Comparison of ENCODE assay signal across 31 cellular contexts in the genomic region with DNA sequence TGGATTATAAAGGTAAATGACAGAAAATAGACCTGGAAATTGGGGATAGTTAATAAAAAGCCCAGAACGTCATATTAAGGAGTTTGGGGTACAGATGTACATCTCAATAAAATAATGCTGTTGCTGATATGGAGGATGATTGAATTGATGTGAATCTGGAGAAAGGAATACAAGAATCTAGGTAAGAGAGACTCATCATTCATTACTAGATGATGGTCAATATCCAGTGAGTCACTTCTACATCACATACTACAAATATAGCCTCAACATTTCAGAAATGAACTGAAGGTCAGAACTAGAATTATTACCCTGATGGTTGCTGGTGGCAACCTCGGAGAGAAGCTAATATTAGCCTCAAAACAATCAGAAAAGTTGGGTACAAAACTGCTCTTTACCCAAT. TPM values are rescaled to one million over a fixed set of nuclear protein-coding genes. Genes with fewer than 3 reads are reported as not detected.
"Had no signal": no experiment of that assay in that cellular context is flagged by ENCODE, and none has a peak within 500 bp of the region (broad histone marks: within the 10 kb centered on the region; RNA-seq: fewer than 3 reads in every experiment).

No MANE protein-coding gene starts in this region.

- H3K4me3 ChIP-seq: ovary, psoas muscle, right lobe of liver, sigmoid colon, suprapubic skin, testis, tibial artery, transverse colon, upper lobe of right lung, uterus had no signal

- FAIRE-seq: small intestine had no signal

- H3K4me1 Mint-ChIP-seq: naive thymus-derived CD8-positive, alpha-beta T cell; neural crest cell; stimulated activated memory B cell treated with anti-CD40 and anti-IgM and Interleukin-4, amounts not matched to agents 10 μg/mL and 1 μg/mL and 100 μg/mL, for 72 hours; stimulated activated naive CD8-positive, alpha-beta T cell treated with anti-CD3 and anti-CD28 coated beads, Interleukin-15, amount 100 ng/mL, for 72 hours had no signal

- H3K36me3 ChIP-seq: neutrophil, ovary, right lobe of liver, sigmoid colon, suprapubic skin, tibial artery, transverse colon, upper lobe of right lung, uterus had no signal

- H3K9ac ChIP-seq: parathyroid adenoma had no signal

- H3K4me3 Mint-ChIP-seq: naive thymus-derived CD8-positive, alpha-beta T cell; natural killer cell treated with Interleukin-12 subunit alpha and Interleukin-12 subunit beta and Interleukin-15 and Interleukin-18, amount 100 ng/mL, for 72 hours; nephron progenitor cell; neural crest cell; stimulated activated memory B cell treated with anti-CD40 and anti-IgM and Interleukin-4, amounts not matched to agents 10 μg/mL and 1 μg/mL and 100 μg/mL, for 72 hours; stimulated activated naive CD8-positive, alpha-beta T cell treated with anti-CD3 and anti-CD28 coated beads, Interleukin-15, amount 100 ng/mL, for 72 hours; type B pancreatic cell had no signal

- H3K27ac ChIP-seq: neutrophil, ovary, parathyroid adenoma, psoas muscle, right lobe of liver, sigmoid colon, suprapubic skin, testis, tibial artery, transverse colon, upper lobe of right lung, uterus had no signal

- H3K4me1 ChIP-seq: parathyroid adenoma, psoas muscle, right lobe of liver, sigmoid colon, tibial artery, upper lobe of right lung, uterus had no signal

- H3K36me3 Mint-ChIP-seq: natural killer cell treated with Interleukin-12 subunit alpha and Interleukin-12 subunit beta and Interleukin-15 and Interleukin-18, amount 100 ng/mL, for 72 hours; stimulated activated memory B cell treated with anti-CD40 and anti-IgM and Interleukin-4, amounts not matched to agents 10 μg/mL and 1 μg/mL and 100 μg/mL, for 72 hours; type B pancreatic cell had no signal

- ATAC-seq: naive thymus-derived CD8-positive, alpha-beta T cell; natural killer cell treated with Interleukin-12 subunit alpha and Interleukin-12 subunit beta and Interleukin-15 and Interleukin-18, amount 100 ng/mL, for 72 hours; psoas muscle; right cardiac atrium; right lobe of liver; stimulated activated memory B cell treated with anti-CD40 and anti-IgM and Interleukin-4, amounts not matched to agents 10 μg/mL and 1 μg/mL and 100 μg/mL, for 72 hours; stimulated activated naive CD8-positive, alpha-beta T cell treated with anti-CD3 and anti-CD28 coated beads, Interleukin-15, amount 100 ng/mL, for 72 hours; stimulated activated naive CD8-positive, alpha-beta T cell treated with anti-CD3 and anti-CD28 coated beads, Interleukin-15, Interleukin-2, amounts not matched to agents 100 U/mL and 50 U/mL, for 24 hours; upper lobe of right lung had no signal

- DNase-seq: naive thymus-derived CD8-positive, alpha-beta T cell; nephron progenitor cell; ovary; posterior cingulate gyrus; psoas muscle; right cardiac atrium; right lobe of liver; sigmoid colon; small intestine; stimulated activated CD4-positive, alpha-beta T cell treated with anti-CD3 and anti-CD28 coated beads, Interleukin-12 subunit alpha, Interleukin-12 subunit beta, amount 100 ng/mL, for 4 hours; stimulated activated CD4-positive, alpha-beta T cell treated with anti-CD3 and anti-CD28 coated beads, Interleukin-1b, Interleukin-23, amount 100 ng/mL, for 48 hours; stimulated activated CD4-positive, alpha-beta T cell treated with anti-CD3 and anti-CD28 coated beads, Interleukin-4, amount 100 ng/mL, for 1 hour; stimulated activated CD4-positive, alpha-beta T cell treated with anti-CD3 and anti-CD28 coated beads, Interleukin-4, amount 100 ng/mL, for 4 hours; stimulated activated CD8-positive, alpha-beta memory T cell treated with anti-CD3 and anti-CD28 coated beads, Interleukin-4, amount 100 ng/mL, for 48 hours; stimulated activated naive CD4-positive, alpha-beta T cell; stimulated activated naive CD8-positive, alpha-beta T cell treated with anti-CD3 and anti-CD28 coated beads, Interleukin-15, amount 100 ng/mL, for 72 hours; stimulated activated naive CD8-positive, alpha-beta T cell treated with anti-CD3 and anti-CD28 coated beads, Interleukin-15, Interleukin-2, amounts not matched to agents 100 U/mL and 50 U/mL, for 24 hours; substantia nigra; testis; tibial artery; transverse colon; upper lobe of right lung; uterus had no signal

- H3K9me3 Mint-ChIP-seq: neural crest cell had no signal

- H3K27me3 Mint-ChIP-seq: progenitor cell of endocrine pancreas, type B pancreatic cell had no signal

- H3K9me3 ChIP-seq: neutrophil, ovary, psoas muscle, right lobe of liver, sigmoid colon, suprapubic skin, testis, tibial artery, upper lobe of right lung, uterus had no signal

- H3K27me3 ChIP-seq: neutrophil, ovary, right lobe of liver, sigmoid colon, suprapubic skin, testis, tibial artery, transverse colon, upper lobe of right lung, uterus had no signal

- H3K79me2 ChIP-seq: parathyroid adenoma had no signal

- H3K27ac Mint-ChIP-seq: naive thymus-derived CD8-positive, alpha-beta T cell; natural killer cell treated with Interleukin-12 subunit alpha and Interleukin-12 subunit beta and Interleukin-15 and Interleukin-18, amount 100 ng/mL, for 72 hours; nephron progenitor cell; progenitor cell of endocrine pancreas; stimulated activated memory B cell treated with anti-CD40 and anti-IgM and Interleukin-4, amounts not matched to agents 10 μg/mL and 1 μg/mL and 100 μg/mL, for 72 hours; stimulated activated naive CD8-positive, alpha-beta T cell treated with anti-CD3 and anti-CD28 coated beads, Interleukin-15, amount 100 ng/mL, for 72 hours; type B pancreatic cell had no signal

RNA-seq across cellular contexts. Expression of gene P3H2, which starts 37.6 kb away (rescaled TPM):
- total RNA-seq: naive thymus-derived CD8-positive, alpha-beta T cell; natural killer cell treated with Interleukin-12 subunit alpha and Interleukin-12 subunit beta and Interleukin-15 and Interleukin-18, amount 100 ng/mL, for 72 hours had no signal
- polyA plus RNA-seq: naive thymus-derived CD8-positive, alpha-beta T cell had no signal
